ENCODE assay signal across 1 cellular context in the genomic region with DNA sequence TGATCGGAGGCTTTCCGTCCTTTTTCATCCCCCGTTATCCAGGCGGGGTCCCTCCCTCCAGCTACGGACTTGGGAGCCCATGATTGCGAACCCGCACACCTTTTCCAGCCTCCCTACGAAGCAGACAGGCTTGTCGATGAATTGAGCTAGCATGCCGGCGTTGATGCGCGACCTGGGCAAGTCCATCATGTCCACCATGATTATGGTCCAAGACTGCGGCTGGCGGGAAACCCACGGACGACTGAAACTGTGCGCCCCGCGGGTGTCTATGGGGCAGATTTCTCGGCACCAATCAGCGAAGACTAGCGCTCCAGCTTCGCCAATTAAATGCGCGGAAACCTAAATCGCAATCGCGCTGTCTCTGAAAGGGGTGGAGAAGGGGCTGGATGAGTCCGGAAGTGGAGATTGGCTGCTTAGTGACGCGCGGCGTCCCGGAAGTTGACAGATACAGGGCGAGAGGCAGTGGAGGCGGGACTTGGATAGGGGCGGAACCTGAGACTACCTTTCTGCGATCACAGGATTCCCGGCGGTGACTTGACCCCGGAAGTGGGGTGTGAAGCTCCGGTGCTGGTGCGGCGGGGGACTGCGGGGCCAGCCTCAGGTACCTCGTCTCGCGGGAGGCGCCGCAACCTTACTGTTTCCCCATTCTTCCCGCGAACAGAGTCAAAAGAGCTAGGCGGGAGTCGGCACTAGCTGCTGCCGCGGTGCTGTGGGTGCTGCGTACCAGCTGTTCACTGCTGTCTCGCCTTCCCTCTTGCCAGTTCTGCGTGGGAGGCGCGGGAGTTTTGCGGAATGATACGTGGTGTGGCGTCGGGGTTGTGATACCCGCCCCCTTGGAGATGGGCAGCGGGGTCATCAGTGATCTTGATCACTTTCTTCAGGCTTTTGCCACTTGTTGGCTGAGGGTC.
TF ChIP-seq lines count a peak whose summit lies in the region.

A gene (plus strand): TSS at position 532 of the 908 bp plus-strand sequence. CDS start 32,620 bp downstream, outside the sequence.

TF ChIP-seq in HEK293, 187 proteins besides CTCF, POLR2A, EP300 and RAD21 (continued from another document and continues in another):
- TF ChIP-seq GLI2 (tag by site-specific recombination; IDR thresholded peaks at IDR 0.05; ENCODE audit: borderline replicate concordance, low read depth) = no peak
- TF ChIP-seq HOXD13 (CRISPR knock-in tag; IDR thresholded peaks at IDR 0.05; ENCODE audit: borderline replicate concordance) = no peak
- no peak for TF ChIP-seq RBAK (tag by site-specific recombination; IDR thresholded peaks at IDR 0.05)
- TF ChIP-seq WT1 (tag by site-specific recombination; IDR thresholded peaks at IDR 0.05) = peak; percentile 64
- peak; percentile 50 for TF ChIP-seq GLIS1 (tag by site-specific recombination; IDR thresholded peaks at IDR 0.05)
- TF ChIP-seq ZNF544 (tag by site-specific recombination; IDR thresholded peaks at IDR 0.05) = no peak
- no peak for TF ChIP-seq ZNF776 (tag by site-specific recombination; IDR thresholded peaks at IDR 0.05; ENCODE audit: borderline replicate concordance)
- TF ChIP-seq ZNF221 (tag by site-specific recombination; IDR thresholded peaks at IDR 0.05; ENCODE audit: borderline replicate concordance) = no peak
- TF ChIP-seq ZNF175 (tag by site-specific recombination; IDR thresholded peaks at IDR 0.05) = no peak
- TF ChIP-seq ZNF549 (tag by site-specific recombination; IDR thresholded peaks at IDR 0.05) = no peak
- TF ChIP-seq, protein P1, sequence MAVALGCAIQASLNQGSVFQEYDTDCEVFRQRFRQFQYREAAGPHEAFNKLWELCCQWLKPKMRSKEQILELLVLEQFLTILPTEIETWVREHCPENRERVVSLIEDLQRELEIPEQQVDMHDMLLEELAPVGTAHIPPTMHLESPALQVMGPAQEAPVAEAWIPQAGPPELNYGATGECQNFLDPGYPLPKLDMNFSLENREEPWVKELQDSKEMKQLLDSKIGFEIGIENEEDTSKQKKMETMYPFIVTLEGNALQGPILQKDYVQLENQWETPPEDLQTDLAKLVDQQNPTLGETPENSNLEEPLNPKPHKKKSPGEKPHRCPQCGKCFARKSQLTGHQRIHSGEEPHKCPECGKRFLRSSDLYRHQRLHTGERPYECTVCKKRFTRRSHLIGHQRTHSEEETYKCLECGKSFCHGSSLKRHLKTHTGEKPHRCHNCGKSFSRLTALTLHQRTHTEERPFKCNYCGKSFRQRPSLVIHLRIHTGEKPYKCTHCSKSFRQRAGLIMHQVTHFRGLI (tag by site-specific recombination; IDR thresholded peaks at IDR 0.05) = no peak
- TF ChIP-seq IKZF3 (tag by site-specific recombination; IDR thresholded peaks at IDR 0.05) = no peak
- no peak for TF ChIP-seq ZNF214 (tag by site-specific recombination; IDR thresholded peaks at IDR 0.05; ENCODE audit: borderline replicate concordance)
- no peak for TF ChIP-seq FEZF1 (tag by site-specific recombination; IDR thresholded peaks at IDR 0.05)
- TF ChIP-seq ZNF707 (tag by site-specific recombination; IDR thresholded peaks at IDR 0.05) = no peak
- TF ChIP-seq, protein P2, sequence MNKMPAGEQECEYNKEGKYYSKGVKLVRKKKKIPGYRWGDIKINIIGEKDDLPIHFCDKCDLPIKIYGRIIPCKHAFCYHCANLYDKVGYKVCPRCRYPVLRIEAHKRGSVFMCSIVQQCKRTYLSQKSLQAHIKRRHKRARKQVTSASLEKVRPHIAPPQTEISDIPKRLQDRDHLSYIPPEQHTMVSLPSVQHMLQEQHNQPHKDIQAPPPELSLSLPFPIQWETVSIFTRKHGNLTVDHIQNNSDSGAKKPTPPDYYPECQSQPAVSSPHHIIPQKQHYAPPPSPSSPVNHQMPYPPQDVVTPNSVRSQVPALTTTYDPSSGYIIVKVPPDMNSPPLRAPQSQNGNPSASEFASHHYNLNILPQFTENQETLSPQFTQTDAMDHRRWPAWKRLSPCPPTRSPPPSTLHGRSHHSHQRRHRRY (tag by site-specific recombination; IDR thresholded peaks at IDR 0.05) = no peak
- TF ChIP-seq, protein P3, sequence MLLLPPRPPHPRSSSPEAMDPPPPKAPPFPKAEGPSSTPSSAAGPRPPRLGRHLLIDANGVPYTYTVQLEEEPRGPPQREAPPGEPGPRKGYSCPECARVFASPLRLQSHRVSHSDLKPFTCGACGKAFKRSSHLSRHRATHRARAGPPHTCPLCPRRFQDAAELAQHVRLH (tag by site-specific recombination; IDR thresholded peaks at IDR 0.05) = peak; percentile 94
- peak; percentile 35; the same call in 1 of the 2 replicates for TF ChIP-seq ZBTB48 (tag by site-specific recombination; IDR thresholded peaks at IDR 0.05)
- peak; percentile 91 for TF ChIP-seq ZNF629 (tag by site-specific recombination; IDR thresholded peaks at IDR 0.05)
- no peak for TF ChIP-seq ZNF830 (tag by site-specific recombination; IDR thresholded peaks at IDR 0.05; ENCODE audit: low read depth)
- peak; percentile 75 for TF ChIP-seq ZNF24 (tag by site-specific recombination; IDR thresholded peaks at IDR 0.05)
- TF ChIP-seq ZNF785 (tag by site-specific recombination; IDR thresholded peaks at IDR 0.05) = no peak
- TF ChIP-seq ZNF433 (tag by site-specific recombination; IDR thresholded peaks at IDR 0.05; ENCODE audit: low read depth) = no peak
- TF ChIP-seq ZNF600 (tag by site-specific recombination; IDR thresholded peaks at IDR 0.05) = peak; percentile 77
- TF ChIP-seq ZBTB8A (tag by site-specific recombination; IDR thresholded peaks at IDR 0.05) = peak; percentile 24; the same call in 1 of the 2 replicates
- TF ChIP-seq KLF9 (tag by site-specific recombination; IDR thresholded peaks at IDR 0.05; ENCODE audit: low read depth) = peak; percentile 59
- no peak for TF ChIP-seq ZNF555 (tag by site-specific recombination; conservative IDR thresholded peaks at IDR 0.05)
- no peak for TF ChIP-seq ZNF843 (tag by site-specific recombination; IDR thresholded peaks at IDR 0.05)
- TF ChIP-seq YY2 (tag by site-specific recombination; IDR thresholded peaks at IDR 0.05) = peak; percentile 63; the same call in 1 of the 2 replicates
- TF ChIP-seq, protein P4, sequence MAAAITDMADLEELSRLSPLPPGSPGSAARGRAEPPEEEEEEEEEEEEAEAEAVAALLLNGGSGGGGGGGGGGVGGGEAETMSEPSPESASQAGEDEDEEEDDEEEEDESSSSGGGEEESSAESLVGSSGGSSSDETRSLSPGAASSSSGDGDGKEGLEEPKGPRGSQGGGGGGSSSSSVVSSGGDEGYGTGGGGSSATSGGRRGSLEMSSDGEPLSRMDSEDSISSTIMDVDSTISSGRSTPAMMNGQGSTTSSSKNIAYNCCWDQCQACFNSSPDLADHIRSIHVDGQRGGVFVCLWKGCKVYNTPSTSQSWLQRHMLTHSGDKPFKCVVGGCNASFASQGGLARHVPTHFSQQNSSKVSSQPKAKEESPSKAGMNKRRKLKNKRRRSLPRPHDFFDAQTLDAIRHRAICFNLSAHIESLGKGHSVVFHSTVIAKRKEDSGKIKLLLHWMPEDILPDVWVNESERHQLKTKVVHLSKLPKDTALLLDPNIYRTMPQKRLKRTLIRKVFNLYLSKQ (tag by site-specific recombination; IDR thresholded peaks at IDR 0.05; ENCODE audit: borderline replicate concordance) = no peak
- peak; percentile 57 for TF ChIP-seq ZNF335 (tag by site-specific recombination; conservative IDR thresholded peaks at IDR 0.05)
- TF ChIP-seq, protein P5, sequence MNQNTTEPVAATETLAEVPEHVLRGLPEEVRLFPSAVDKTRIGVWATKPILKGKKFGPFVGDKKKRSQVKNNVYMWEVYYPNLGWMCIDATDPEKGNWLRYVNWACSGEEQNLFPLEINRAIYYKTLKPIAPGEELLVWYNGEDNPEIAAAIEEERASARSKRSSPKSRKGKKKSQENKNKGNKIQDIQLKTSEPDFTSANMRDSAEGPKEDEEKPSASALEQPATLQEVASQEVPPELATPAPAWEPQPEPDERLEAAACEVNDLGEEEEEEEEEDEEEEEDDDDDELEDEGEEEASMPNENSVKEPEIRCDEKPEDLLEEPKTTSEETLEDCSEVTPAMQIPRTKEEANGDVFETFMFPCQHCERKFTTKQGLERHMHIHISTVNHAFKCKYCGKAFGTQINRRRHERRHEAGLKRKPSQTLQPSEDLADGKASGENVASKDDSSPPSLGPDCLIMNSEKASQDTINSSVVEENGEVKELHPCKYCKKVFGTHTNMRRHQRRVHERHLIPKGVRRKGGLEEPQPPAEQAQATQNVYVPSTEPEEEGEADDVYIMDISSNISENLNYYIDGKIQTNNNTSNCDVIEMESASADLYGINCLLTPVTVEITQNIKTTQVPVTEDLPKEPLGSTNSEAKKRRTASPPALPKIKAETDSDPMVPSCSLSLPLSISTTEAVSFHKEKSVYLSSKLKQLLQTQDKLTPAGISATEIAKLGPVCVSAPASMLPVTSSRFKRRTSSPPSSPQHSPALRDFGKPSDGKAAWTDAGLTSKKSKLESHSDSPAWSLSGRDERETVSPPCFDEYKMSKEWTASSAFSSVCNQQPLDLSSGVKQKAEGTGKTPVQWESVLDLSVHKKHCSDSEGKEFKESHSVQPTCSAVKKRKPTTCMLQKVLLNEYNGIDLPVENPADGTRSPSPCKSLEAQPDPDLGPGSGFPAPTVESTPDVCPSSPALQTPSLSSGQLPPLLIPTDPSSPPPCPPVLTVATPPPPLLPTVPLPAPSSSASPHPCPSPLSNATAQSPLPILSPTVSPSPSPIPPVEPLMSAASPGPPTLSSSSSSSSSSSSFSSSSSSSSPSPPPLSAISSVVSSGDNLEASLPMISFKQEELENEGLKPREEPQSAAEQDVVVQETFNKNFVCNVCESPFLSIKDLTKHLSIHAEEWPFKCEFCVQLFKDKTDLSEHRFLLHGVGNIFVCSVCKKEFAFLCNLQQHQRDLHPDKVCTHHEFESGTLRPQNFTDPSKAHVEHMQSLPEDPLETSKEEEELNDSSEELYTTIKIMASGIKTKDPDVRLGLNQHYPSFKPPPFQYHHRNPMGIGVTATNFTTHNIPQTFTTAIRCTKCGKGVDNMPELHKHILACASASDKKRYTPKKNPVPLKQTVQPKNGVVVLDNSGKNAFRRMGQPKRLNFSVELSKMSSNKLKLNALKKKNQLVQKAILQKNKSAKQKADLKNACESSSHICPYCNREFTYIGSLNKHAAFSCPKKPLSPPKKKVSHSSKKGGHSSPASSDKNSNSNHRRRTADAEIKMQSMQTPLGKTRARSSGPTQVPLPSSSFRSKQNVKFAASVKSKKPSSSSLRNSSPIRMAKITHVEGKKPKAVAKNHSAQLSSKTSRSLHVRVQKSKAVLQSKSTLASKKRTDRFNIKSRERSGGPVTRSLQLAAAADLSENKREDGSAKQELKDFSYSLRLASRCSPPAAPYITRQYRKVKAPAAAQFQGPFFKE (tag by site-specific recombination; IDR thresholded peaks at IDR 0.05; ENCODE audit: borderline replicate concordance) = no peak
- TF ChIP-seq ZNF302 (tag by site-specific recombination; IDR thresholded peaks at IDR 0.05; ENCODE audit: low read depth) = no peak
- TF ChIP-seq ZNF558 (tag by site-specific recombination; IDR thresholded peaks at IDR 0.05) = no peak
- no peak for TF ChIP-seq ZNF19 (tag by site-specific recombination; IDR thresholded peaks at IDR 0.05; ENCODE audit: low read depth)
- no peak for TF ChIP-seq ZNF391 (tag by site-specific recombination; IDR thresholded peaks at IDR 0.05; ENCODE audit: borderline replicate concordance, low read depth)
- TF ChIP-seq, protein P6, sequence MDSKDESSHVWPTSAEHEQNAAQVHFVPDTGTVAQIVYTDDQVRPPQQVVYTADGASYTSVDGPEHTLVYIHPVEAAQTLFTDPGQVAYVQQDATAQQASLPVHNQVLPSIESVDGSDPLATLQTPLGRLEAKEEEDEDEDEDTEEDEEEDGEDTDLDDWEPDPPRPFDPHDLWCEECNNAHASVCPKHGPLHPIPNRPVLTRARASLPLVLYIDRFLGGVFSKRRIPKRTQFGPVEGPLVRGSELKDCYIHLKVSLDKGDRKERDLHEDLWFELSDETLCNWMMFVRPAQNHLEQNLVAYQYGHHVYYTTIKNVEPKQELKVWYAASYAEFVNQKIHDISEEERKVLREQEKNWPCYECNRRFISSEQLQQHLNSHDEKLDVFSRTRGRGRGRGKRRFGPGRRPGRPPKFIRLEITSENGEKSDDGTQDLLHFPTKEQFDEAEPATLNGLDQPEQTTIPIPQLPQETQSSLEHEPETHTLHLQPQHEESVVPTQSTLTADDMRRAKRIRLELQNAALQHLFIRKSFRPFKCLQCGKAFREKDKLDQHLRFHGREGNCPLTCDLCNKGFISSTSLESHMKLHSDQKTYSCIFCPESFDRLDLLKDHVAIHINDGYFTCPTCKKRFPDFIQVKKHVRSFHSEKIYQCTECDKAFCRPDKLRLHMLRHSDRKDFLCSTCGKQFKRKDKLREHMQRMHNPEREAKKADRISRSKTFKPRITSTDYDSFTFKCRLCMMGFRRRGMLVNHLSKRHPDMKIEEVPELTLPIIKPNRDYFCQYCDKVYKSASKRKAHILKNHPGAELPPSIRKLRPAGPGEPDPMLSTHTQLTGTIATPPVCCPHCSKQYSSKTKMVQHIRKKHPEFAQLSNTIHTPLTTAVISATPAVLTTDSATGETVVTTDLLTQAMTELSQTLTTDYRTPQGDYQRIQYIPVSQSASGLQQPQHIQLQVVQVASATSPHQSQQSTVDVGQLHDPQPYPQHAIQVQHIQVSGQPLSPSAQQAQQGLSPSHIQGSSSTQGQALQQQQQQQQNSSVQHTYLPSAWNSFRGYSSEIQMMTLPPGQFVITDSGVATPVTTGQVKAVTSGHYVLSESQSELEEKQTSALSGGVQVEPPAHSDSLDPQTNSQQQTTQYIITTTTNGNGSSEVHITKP (tag by site-specific recombination; IDR thresholded peaks at IDR 0.05) = peak; percentile 88
- peak; percentile 99 for TF ChIP-seq ZNF561 (tag by site-specific recombination; IDR thresholded peaks at IDR 0.05; ENCODE audit: borderline replicate concordance)
- no peak for TF ChIP-seq ZNF529 (tag by site-specific recombination; IDR thresholded peaks at IDR 0.05; ENCODE audit: insufficient replicate concordance)
- no peak for TF ChIP-seq ZNF274 (IDR thresholded peaks at IDR 0.05; ENCODE audit: low read length)
- no peak for TF ChIP-seq ZNF274 (tag by site-specific recombination; IDR thresholded peaks at IDR 0.05; ENCODE audit: borderline replicate concordance)
- no peak for TF ChIP-seq OVOL3 (tag by site-specific recombination; IDR thresholded peaks at IDR 0.05)
- peak; percentile 99 for TF ChIP-seq ZNF660 (tag by site-specific recombination; IDR thresholded peaks at IDR 0.05)
- peak; percentile 95 for TF ChIP-seq KLF10 (tag by site-specific recombination; IDR thresholded peaks at IDR 0.05)
- no peak for TF ChIP-seq MZF1 (tag by site-specific recombination; IDR thresholded peaks at IDR 0.05; ENCODE audit: borderline replicate concordance)
- no peak for TF ChIP-seq TCF7L2 (IDR thresholded peaks at IDR 0.05; ENCODE audit: borderline replicate concordance, low read depth, low read length)
- TF ChIP-seq ZNF571 (tag by site-specific recombination; IDR thresholded peaks at IDR 0.05) = no peak
- no peak for TF ChIP-seq HOXC10 (CRISPR knock-in tag; IDR thresholded peaks at IDR 0.05)
- TF ChIP-seq, protein P7, sequence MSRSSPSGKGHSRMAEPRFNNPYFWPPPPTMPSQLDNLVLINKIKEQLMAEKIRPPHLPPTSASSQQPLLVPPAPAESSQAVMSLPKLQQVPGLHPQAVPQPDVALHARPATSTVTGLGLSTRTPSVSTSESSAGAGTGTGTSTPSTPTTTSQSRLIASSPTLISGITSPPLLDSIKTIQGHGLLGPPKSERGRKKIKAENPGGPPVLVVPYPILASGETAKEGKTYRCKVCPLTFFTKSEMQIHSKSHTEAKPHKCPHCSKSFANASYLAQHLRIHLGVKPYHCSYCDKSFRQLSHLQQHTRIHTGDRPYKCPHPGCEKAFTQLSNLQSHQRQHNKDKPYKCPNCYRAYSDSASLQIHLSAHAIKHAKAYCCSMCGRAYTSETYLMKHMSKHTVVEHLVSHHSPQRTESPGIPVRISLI (tag by site-specific recombination; IDR thresholded peaks at IDR 0.05) = no peak
- no peak for TF ChIP-seq ZNF837 (tag by site-specific recombination; IDR thresholded peaks at IDR 0.05)
- peak; percentile 52; the same call in 1 of the 2 replicates for TF ChIP-seq BCL11B (tag by site-specific recombination; IDR thresholded peaks at IDR 0.05; ENCODE audit: low read depth)
- TF ChIP-seq ZNF548 (tag by site-specific recombination; IDR thresholded peaks at IDR 0.05) = no peak
